8 cellular contexts compared by ENCODE assay signal in the genomic region with DNA sequence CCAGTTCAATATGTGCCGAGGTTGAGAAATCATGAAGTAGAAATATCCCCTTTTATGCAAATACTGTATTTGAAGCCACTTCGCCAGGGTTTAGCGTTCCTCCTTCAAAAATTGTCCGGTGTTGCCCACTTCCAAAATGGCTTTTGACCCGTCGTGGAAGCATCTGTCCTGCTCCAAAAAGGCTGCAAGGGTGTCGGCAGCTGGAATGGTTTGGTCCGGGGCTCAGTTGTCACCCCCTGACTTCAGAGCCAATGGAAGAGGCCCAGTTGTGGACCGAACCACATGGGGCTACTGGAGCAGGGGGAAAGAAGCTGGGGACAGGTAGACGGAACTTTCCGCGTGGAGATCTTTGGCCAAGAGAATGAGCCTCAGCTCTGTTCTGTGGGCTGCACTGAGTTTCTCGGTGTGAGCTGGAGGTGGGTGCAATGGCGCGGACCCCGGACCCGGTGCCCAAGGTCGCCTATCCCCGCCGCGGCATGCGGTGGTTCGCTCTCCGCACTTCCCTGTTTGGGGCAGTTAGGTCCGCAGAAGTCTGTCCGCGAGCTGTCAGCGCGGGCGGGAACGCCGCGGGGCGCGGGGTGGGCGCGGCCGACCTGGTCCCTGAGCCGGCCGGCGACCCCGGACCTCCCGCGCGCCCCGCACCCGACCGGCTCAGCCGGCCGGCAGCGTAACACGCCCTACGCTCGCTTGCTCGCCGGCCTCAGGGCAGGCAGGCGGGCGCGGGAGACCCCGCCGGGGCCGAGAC. TPM values are rescaled to one million over a fixed set of nuclear protein-coding genes. Genes with fewer than 3 reads are reported as not detected.
DNase-seq lines count a peak whose midpoint lies in the region; ATAC-seq and TF ChIP-seq lines count a peak whose summit lies in the region.

A gene (plus strand): TSS at position 527 of the 745 bp plus-strand sequence. CDS start 259 bp downstream, outside the sequence.

- peak within 1 kb of the TSS; percentile 92 for H3K27ac ChIP-seq in AG04450 (ENCODE audit: low read depth, low read length)

- CTCF ChIA-PET in AG04450 (lab: Charles Lee): interaction anchor here (1.1 kb wide), 1 partner anchor 432 kb away, joined by 5 read pairs; no protein-coding TSS in a partner anchor

- H3K27me3 ChIP-seq in AG04450 (ENCODE audit: control insufficient read depth, insufficient read depth, low read length): no peaks in the 10 kb centered on the region

- peak; percentile 89 for DNase-seq in AG04450 (ENCODE audit: low read depth, low spot score)
- DNase-seq in NCI-H524 treated with DMSO at 0.1 percent for 48 hours (lab: John Stamatoyannopoulos, UW): peak; percentile 52
- peak; percentile 86 for DNase-seq in activated CD4-positive, alpha-beta T cell treated with anti-CD3 and anti-CD28 coated beads for 4 hours
- peak; percentile 97 for DNase-seq in choroid plexus epithelial cell (ENCODE audit: low read depth)
- DNase-seq in kidney glomerular epithelial cell (lab: John Stamatoyannopoulos, UW): peak; percentile 83
- DNase-seq in stimulated activated CD4-positive, alpha-beta T cell treated with anti-CD3 and anti-CD28 coated beads, Interleukin-15, amount 100 ng/mL, for 48 hours (ENCODE audit: low read depth in 2 of 2): peak; percentile 82 to 83

- H3K4me3 ChIP-seq in AG04450 (ENCODE audit: low read depth, low read length) (peak within 1 kb of the TSS; percentile 91), choroid plexus epithelial cell (ENCODE audit: low read depth, low read length) (peak within 1 kb of the TSS; percentile 88)

- no peaks in the 10 kb centered on the region for H3K9me3 ChIP-seq in AG04450 (ENCODE audit: control insufficient read depth, insufficient read depth, low read length)

- POLR2A ChIA-PET in AG04450 (lab: Yijun Ruan, JAX): interaction anchor here (0.6 to 2.6 kb wide), 7 partner anchors 24 to 213 kb away, joined by 3 to 9 read pairs (median 5); no protein-coding TSS in a partner anchor

- TF ChIP-seq CTCF in AG04450 (IDR thresholded peaks at IDR 0.05; ENCODE audit: low read depth, low read length): no peak
- TF ChIP-seq CTCF in choroid plexus epithelial cell (conservative IDR thresholded peaks at IDR 0.05; ENCODE audit: low read depth, low read length): no peak

- ATAC-seq in GM19035 (IDR thresholded peaks at IDR 0.05; ENCODE audit: unreplicated experiment) (peak; percentile 52), HG03439 (IDR thresholded peaks at IDR 0.05; ENCODE audit: unreplicated experiment) (peak; percentile 41)

RNA-seq across cellular contexts. Expression of the gene that starts here (rescaled TPM):
- polyA plus RNA-seq in AG04450 (2011; rRNA removed): 202 and 246 TPM in 2 replicates
- polyA minus RNA-seq in AG04450 (2011; rRNA and poly(A)+ RNA removed): 206 and 257 TPM in 2 replicates

Comparison
In these comparisons a context has a peak if more than half of its experiments do, and no peak if none do; other contexts are left out.
1. Peak in every context shown above with its lines: DNase-seq, ATAC-seq, H3K4me3 ChIP-seq and H3K27ac ChIP-seq.